In genomic region chr1:212292250-212292924, GRCh38 we compare ENCODE assay signal across 16 cellular contexts. TPM values are rescaled to one million over a fixed set of nuclear protein-coding genes. Genes with fewer than 3 reads are reported as not detected.
DNase-seq lines count a peak whose midpoint lies in the region; ATAC-seq and TF ChIP-seq lines count a peak whose summit lies in the region.
"Had no signal": no experiment of that assay in that cellular context is flagged by ENCODE, and none has a peak within 500 bp of the region (broad histone marks: within the 10 kb centered on the region; RNA-seq: fewer than 3 reads in every experiment).

No MANE protein-coding gene starts in this region.

- H3K9me3 ChIP-seq in CD4-positive, alpha-beta T cell (ENCODE audit: control insufficient read depth, low read length) = no peaks in the 10 kb centered on the region
- H3K9me3 ChIP-seq in A673 (ENCODE audit: low read depth, low read length, poor library complexity, severe bottlenecking) = no peaks in the 10 kb centered on the region
- H3K9me3 ChIP-seq: lower lobe of right lung, testis had no signal

- no peaks in the 10 kb centered on the region for H3K27me3 ChIP-seq in CD4-positive, alpha-beta T cell (ENCODE audit: control insufficient read depth, insufficient read depth, low read length)
- no peaks in the 10 kb centered on the region for H3K27me3 ChIP-seq in A673 (replicated peaks; ENCODE audit: insufficient read depth, low read depth, low read length, poor library complexity)
- H3K27me3 ChIP-seq: cardiac muscle cell, testis had no signal

- no peaks in the 10 kb centered on the region for H3K36me3 ChIP-seq in A673 (ENCODE audit: insufficient read depth, low read length, poor library complexity, severe bottlenecking)
- H3K36me3 ChIP-seq: cardiac muscle cell, lower lobe of right lung had no signal

- no peaks in the 10 kb centered on the region for H3K27me3 Mint-ChIP-seq in CD4-positive, alpha-beta T cell
- H3K27me3 Mint-ChIP-seq in Calu3 (ENCODE audit: unreplicated experiment) = no peaks in the 10 kb centered on the region
- no peaks in the 10 kb centered on the region for H3K27me3 Mint-ChIP-seq in activated CD4-positive, alpha-beta memory T cell treated with anti-CD3 and anti-CD28 coated beads, Interleukin-2, amount 10 ng/mL, durations not matched to agents 7 days and 5 days
- H3K27me3 Mint-ChIP-seq in naive thymus-derived CD8-positive, alpha-beta T cell = no peaks in the 10 kb centered on the region
- H3K27me3 Mint-ChIP-seq: activated naive CD8-positive, alpha-beta T cell treated with anti-CD3 and anti-CD28 coated beads, Interleukin-2, amount 50 U/mL, for 24 hours had no signal

- POLR2A ChIA-PET in CD4-positive, alpha-beta T cell (lab: Charles Lee) = no interaction called here
- POLR2A ChIA-PET in activated CD4-positive, alpha-beta memory T cell treated with anti-CD3 and anti-CD28 coated beads, Interleukin-2, amount 10 ng/mL, durations not matched to agents 7 days and 5 days (lab: Charles Lee) = interaction anchor here (1.3 kb wide), 1 partner anchor 36 kb away, joined by 5 read pairs; no protein-coding TSS in a partner anchor
- POLR2A ChIA-PET in naive thymus-derived CD8-positive, alpha-beta T cell (lab: Charles Lee) = no interaction called here
- POLR2A ChIA-PET in A673 (lab: Charles Lee; ENCODE audit: low non-redundant PET) = no interaction called here

- H3K27ac Mint-ChIP-seq in CD4-positive, alpha-beta T cell = no peak overlapping the region
- H3K27ac Mint-ChIP-seq in Calu3 (ENCODE audit: unreplicated experiment) = peak overlapping the region; percentile 32
- peak overlapping the region; percentile 17 for H3K27ac Mint-ChIP-seq in activated CD4-positive, alpha-beta memory T cell treated with anti-CD3 and anti-CD28 coated beads, Interleukin-2, amount 10 ng/mL, durations not matched to agents 7 days and 5 days
- H3K27ac Mint-ChIP-seq in naive thymus-derived CD8-positive, alpha-beta T cell = peak overlapping the region in 3 of 10 donors; percentile 31 to 57 (median 48)
- H3K27ac Mint-ChIP-seq: activated naive CD8-positive, alpha-beta T cell treated with anti-CD3 and anti-CD28 coated beads, Interleukin-2, amount 50 U/mL, for 24 hours had no signal

- TF ChIP-seq CTCF in CD4-positive, alpha-beta T cell (IDR thresholded peaks at IDR 0.05) = no peak
- TF ChIP-seq CTCF in Calu3 (IDR thresholded peaks at IDR 0.05; ENCODE audit: unreplicated experiment) (no peak), A673 (conservative IDR thresholded peaks at IDR 0.05; ENCODE audit: low read depth, low read length) (no peak)

- peaks cover 86% of the 10 kb centered on the region for H3K4me1 Mint-ChIP-seq in CD4-positive, alpha-beta T cell (ENCODE audit: low read depth)
- peaks cover 63% of the 10 kb centered on the region for H3K4me1 Mint-ChIP-seq in Calu3 (ENCODE audit: low read depth, unreplicated experiment)
- peaks cover 68% of the 10 kb centered on the region for H3K4me1 Mint-ChIP-seq in activated CD4-positive, alpha-beta memory T cell treated with anti-CD3 and anti-CD28 coated beads, Interleukin-2, amount 10 ng/mL, durations not matched to agents 7 days and 5 days
- peaks cover 40 to 88% (median 80%) of the 10 kb centered on the region in 4 donors for H3K4me1 Mint-ChIP-seq in naive thymus-derived CD8-positive, alpha-beta T cell

- H3K36me3 Mint-ChIP-seq in CD4-positive, alpha-beta T cell (ENCODE audit: low read depth) = no peaks in the 10 kb centered on the region
- peaks cover 5% of the 10 kb centered on the region for H3K36me3 Mint-ChIP-seq in Calu3 (ENCODE audit: insufficient read depth, unreplicated experiment)
- peaks cover 29% of the 10 kb centered on the region for H3K36me3 Mint-ChIP-seq in activated CD4-positive, alpha-beta memory T cell treated with anti-CD3 and anti-CD28 coated beads, Interleukin-2, amount 10 ng/mL, durations not matched to agents 7 days and 5 days (ENCODE audit: low read depth)
- peaks cover 0 to 10% (median 0%) of the 10 kb centered on the region in 3 donors for H3K36me3 Mint-ChIP-seq in naive thymus-derived CD8-positive, alpha-beta T cell

- H3K4me3 Mint-ChIP-seq in CD4-positive, alpha-beta T cell = peak overlapping the region; percentile 66
- H3K4me3 Mint-ChIP-seq in Calu3 (ENCODE audit: low read depth, unreplicated experiment) = no peak overlapping the region
- no peak overlapping the region for H3K4me3 Mint-ChIP-seq in activated CD4-positive, alpha-beta memory T cell treated with anti-CD3 and anti-CD28 coated beads, Interleukin-2, amount 10 ng/mL, durations not matched to agents 7 days and 5 days
- peak overlapping the region in 7 of 10 donors; percentile 41 to 66 (median 61) for H3K4me3 Mint-ChIP-seq in naive thymus-derived CD8-positive, alpha-beta T cell
- H3K4me3 Mint-ChIP-seq: activated naive CD8-positive, alpha-beta T cell treated with anti-CD3 and anti-CD28 coated beads, Interleukin-2, amount 50 U/mL, for 24 hours had no signal

- H3K4me3 ChIP-seq in A673 (ENCODE audit: low read depth, low read length, poor library complexity, severe bottlenecking) = no peak overlapping the region
- H3K4me3 ChIP-seq: cardiac muscle cell, lower lobe of right lung, testis had no signal

- peaks cover 28% of the 10 kb centered on the region for H3K4me1 ChIP-seq in A673 (ENCODE audit: insufficient read depth, low read length, poor library complexity, severe bottlenecking)

- intact Hi-C loops in CD4-positive, alpha-beta T cell (cut with DNase I, micrococcal nuclease) = loop anchor here (5.0 kb wide), 4 partner anchors 35 to 615 kb away; partner anchors contain the start of gene NEK2 (in 1 of the 2)
- intact Hi-C loops in Calu3 (cut with micrococcal nuclease; ENCODE audit: unreplicated experiment) = loop anchor here (5.0 kb wide), 2 partner anchors 75 to 205 kb away; no protein-coding TSS in a partner anchor
- intact Hi-C loops in A673 (cut with micrococcal nuclease; ENCODE audit: unreplicated experiment) = no loop called here

- no peaks in the 10 kb centered on the region for H3K9me3 Mint-ChIP-seq in CD4-positive, alpha-beta T cell
- H3K9me3 Mint-ChIP-seq in Calu3 (ENCODE audit: low read depth, unreplicated experiment) = no peaks in the 10 kb centered on the region
- no peaks in the 10 kb centered on the region for H3K9me3 Mint-ChIP-seq in activated CD4-positive, alpha-beta memory T cell treated with anti-CD3 and anti-CD28 coated beads, Interleukin-2, amount 10 ng/mL, durations not matched to agents 7 days and 5 days
- H3K9me3 Mint-ChIP-seq in naive thymus-derived CD8-positive, alpha-beta T cell = no peaks in the 10 kb centered on the region
- H3K9me3 Mint-ChIP-seq: activated naive CD8-positive, alpha-beta T cell treated with anti-CD3 and anti-CD28 coated beads, Interleukin-2, amount 50 U/mL, for 24 hours had no signal

- no peak overlapping the region for H3K27ac ChIP-seq in CD4-positive, alpha-beta T cell (ENCODE audit: low read depth, low read length)
- no peak overlapping the region for H3K27ac ChIP-seq in A673 (ENCODE audit: low read depth, low read length, poor library complexity, severe bottlenecking)
- H3K27ac ChIP-seq: cardiac muscle cell, lower lobe of right lung, testis had no signal

- no peak for ATAC-seq in CD4-positive, alpha-beta T cell (ENCODE audit: poor library complexity)
- no peak for ATAC-seq in naive thymus-derived CD8-positive, alpha-beta T cell
- ATAC-seq in GM21367 (IDR thresholded peaks at IDR 0.05; ENCODE audit: unreplicated experiment) = no peak

- no TSS peak for BruUV-seq in Calu3 (replicated peaks; lab: Mats Ljungman, UMichigan)
- BruUV-seq in A673 (replicated peaks; lab: Mats Ljungman, UMichigan) = no TSS peak

- DNase-seq in CD4-positive, alpha-beta T cell = no peak
- DNase-seq in Calu3 (no peak), NCI-H226 (no peak), A673 (ENCODE audit: low spot score) (no peak)
- no peak for DNase-seq in activated CD4-positive, alpha-beta memory T cell treated with anti-CD3 and anti-CD28 coated beads, Interleukin-2, amount 10 ng/mL, durations not matched to agents 7 days and 5 days
- no peak for DNase-seq in naive thymus-derived CD8-positive, alpha-beta T cell
- DNase-seq: activated CD8-positive, alpha-beta memory T cell treated with anti-CD3 and anti-CD28 coated beads for 24 hours; activated naive CD8-positive, alpha-beta T cell treated with anti-CD3 and anti-CD28 coated beads, Interleukin-2, amount 50 U/mL, for 24 hours; C1 segment of cervical spinal cord; effector CD8-positive, alpha-beta T cell; lower lobe of right lung; NCI-H1694; retina; testis had no signal

- CTCF ChIA-PET in CD4-positive, alpha-beta T cell (lab: Charles Lee) = interaction anchor here (0.6 to 2.9 kb wide), 8 partner anchors 14 to 612 kb away, joined by 3 to 25 read pairs (median 4); no protein-coding TSS in a partner anchor
- CTCF ChIA-PET in Calu3 (lab: Charles Lee) (interaction anchor here (0.6 to 2.0 kb wide), 4 partner anchors 31 to 353 kb away, joined by 3 to 27 read pairs (median 4); no protein-coding TSS in a partner anchor), A673 (lab: Charles Lee) (no interaction called here)
- CTCF ChIA-PET in activated CD4-positive, alpha-beta memory T cell treated with anti-CD3 and anti-CD28 coated beads, Interleukin-2, amount 10 ng/mL, durations not matched to agents 7 days and 5 days (lab: Charles Lee) = interaction anchor here (0.9 to 4.0 kb wide), 9 partner anchors 36 to 594 kb away, joined by 3 to 57 read pairs (median 5); partner anchors contain the start of genes DTL and INTS7

RNA-seq across cellular contexts. Expression of gene PPP2R5A, which starts 7.2 kb away (rescaled TPM):
- 10 to 100 TPM; 44.3 to 46.2 TPM for total RNA-seq in CD4-positive, alpha-beta T cell
- total RNA-seq in Calu3 (2022) = 42.9 and 45.2 TPM in 2 replicates
- total RNA-seq in activated CD4-positive, alpha-beta memory T cell treated with anti-CD3 and anti-CD28 coated beads, Interleukin-2, amount 10 ng/mL, durations not matched to agents 7 days and 5 days = 10 to 100 TPM; 65.9 to 67.0 TPM
- 10 to 100 TPM; 47.7 to 49.6 TPM for total RNA-seq in naive thymus-derived CD8-positive, alpha-beta T cell
- polyA plus RNA-seq in naive thymus-derived CD8-positive, alpha-beta T cell = 10 to 100 TPM; 25.8 to 30.9 (median 27.8) TPM
- 13.9 and 16.7 TPM in 2 replicates for total RNA-seq in A673 (2021)

Comparison
In these comparisons a context has a peak if more than half of its experiments do, and no peak if none do; other contexts are left out.
1. H3K4me3 Mint-ChIP-seq: peak in CD4-positive, alpha-beta T cell (single experiment) and naive thymus-derived CD8-positive, alpha-beta T cell (7 of 10); none in Calu3 (single experiment) and activated CD4-positive, alpha-beta memory T cell treated with anti-CD3 and anti-CD28 coated beads, Interleukin-2, amount 10 ng/mL, durations not matched to agents 7 days and 5 days (single experiment).